Comparison of ENCODE assay signal across 12 cellular contexts in genomic region chr2:197556456-197556855, GRCh38. TPM values are rescaled to one million over a fixed set of nuclear protein-coding genes. Genes with fewer than 3 reads are reported as not detected.
DNase-seq lines count a peak whose midpoint lies in the region; ATAC-seq and TF ChIP-seq lines count a peak whose summit lies in the region.
"Had no signal": no experiment of that assay in that cellular context is flagged by ENCODE, and none has a peak within 500 bp of the region (broad histone marks: within the 10 kb centered on the region; RNA-seq: fewer than 3 reads in every experiment).

No MANE protein-coding gene starts in this region.

- no peak for ATAC-seq in T-helper 17 cell
- no peak for ATAC-seq in stimulated activated effector memory CD8-positive, alpha-beta T cell treated with anti-CD3 and anti-CD28 coated beads, Interleukin-12 subunit alpha, Interleukin-12 subunit beta, amount 100 ng/mL, for 72 hours
- ATAC-seq in GM18867 (IDR thresholded peaks at IDR 0.05; ENCODE audit: unreplicated experiment) = no peak

- peak overlapping the region in 1 of 2 donors; percentile 7 for H3K27ac ChIP-seq in tibial artery
- H3K27ac ChIP-seq: VCaP had no signal

- peak overlapping the region; percentile 61 for H3K27ac Mint-ChIP-seq in activated naive CD4-positive, alpha-beta T cell treated with anti-CD3 and anti-CD28 coated beads, Interleukin-2, amount 10 ng/mL, durations not matched to agents 7 days and 5 days
- peak overlapping the region; percentile 59 for H3K27ac Mint-ChIP-seq in T-helper 17 cell
- peak overlapping the region; percentile 63 for H3K27ac Mint-ChIP-seq in stimulated activated effector memory CD8-positive, alpha-beta T cell treated with anti-CD3 and anti-CD28 coated beads, Interleukin-12 subunit alpha, Interleukin-12 subunit beta, amount 100 ng/mL, for 72 hours

- H3K4me3 ChIP-seq in tibial artery = no peak overlapping the region

- no peak for DNase-seq in activated naive CD4-positive, alpha-beta T cell treated with anti-CD3 and anti-CD28 coated beads, Interleukin-2, amount 10 ng/mL, durations not matched to agents 7 days and 5 days
- DNase-seq in activated naive CD4-positive, alpha-beta T cell treated with Interleukin-2 at 50 U/mL for 16 hours = no peak
- DNase-seq in T-helper 17 cell (no peak), globus pallidus (ENCODE audit: low spot score) (peak; percentile 34), NCI-H446 (lab: John Stamatoyannopoulos, UW) (no peak), tibial artery (no peak)
- no peak for DNase-seq in stimulated activated effector memory CD8-positive, alpha-beta T cell treated with anti-CD3 and anti-CD28 coated beads, Interleukin-12 subunit alpha, Interleukin-12 subunit beta, amount 100 ng/mL, for 72 hours (ENCODE audit: low spot score in 2 of 2)
- DNase-seq: erythroblast, mammary epithelial cell, NCI-H1417 had no signal

- H3K9me3 Mint-ChIP-seq in activated naive CD4-positive, alpha-beta T cell treated with anti-CD3 and anti-CD28 coated beads, Interleukin-2, amount 10 ng/mL, durations not matched to agents 7 days and 5 days = no peaks in the 10 kb centered on the region
- no peaks in the 10 kb centered on the region for H3K9me3 Mint-ChIP-seq in stimulated activated effector memory CD8-positive, alpha-beta T cell treated with anti-CD3 and anti-CD28 coated beads, Interleukin-12 subunit alpha, Interleukin-12 subunit beta, amount 100 ng/mL, for 72 hours

- TF ChIP-seq CTCF in tibial artery (IDR thresholded peaks at IDR 0.05) = no peak

- intact Hi-C loops in tibial artery (cut with DNase I; ENCODE audit: low total_unique reads) = no loop called here

- H3K27me3 Mint-ChIP-seq in activated naive CD4-positive, alpha-beta T cell treated with anti-CD3 and anti-CD28 coated beads, Interleukin-2, amount 10 ng/mL, durations not matched to agents 7 days and 5 days = no peaks in the 10 kb centered on the region
- no peaks in the 10 kb centered on the region for H3K27me3 Mint-ChIP-seq in T-helper 17 cell

- H3K36me3 Mint-ChIP-seq in activated naive CD4-positive, alpha-beta T cell treated with anti-CD3 and anti-CD28 coated beads, Interleukin-2, amount 10 ng/mL, durations not matched to agents 7 days and 5 days = peaks cover 47% of the 10 kb centered on the region
- H3K36me3 Mint-ChIP-seq in T-helper 17 cell (ENCODE audit: low read depth) = peaks cover 2% of the 10 kb centered on the region
- peaks cover 75% of the 10 kb centered on the region for H3K36me3 Mint-ChIP-seq in stimulated activated effector memory CD8-positive, alpha-beta T cell treated with anti-CD3 and anti-CD28 coated beads, Interleukin-12 subunit alpha, Interleukin-12 subunit beta, amount 100 ng/mL, for 72 hours

- no peak overlapping the region for H3K4me3 Mint-ChIP-seq in activated naive CD4-positive, alpha-beta T cell treated with anti-CD3 and anti-CD28 coated beads, Interleukin-2, amount 10 ng/mL, durations not matched to agents 7 days and 5 days
- no peak overlapping the region for H3K4me3 Mint-ChIP-seq in T-helper 17 cell
- no peak overlapping the region for H3K4me3 Mint-ChIP-seq in stimulated activated effector memory CD8-positive, alpha-beta T cell treated with anti-CD3 and anti-CD28 coated beads, Interleukin-12 subunit alpha, Interleukin-12 subunit beta, amount 100 ng/mL, for 72 hours

- CTCF ChIA-PET in activated naive CD4-positive, alpha-beta T cell treated with anti-CD3 and anti-CD28 coated beads, Interleukin-2, amount 10 ng/mL, durations not matched to agents 7 days and 5 days (lab: Charles Lee) = no interaction called here

- H3K27me3 ChIP-seq in tibial artery = no peaks in the 10 kb centered on the region

- no peaks in the 10 kb centered on the region for H3K4me1 Mint-ChIP-seq in activated naive CD4-positive, alpha-beta T cell treated with anti-CD3 and anti-CD28 coated beads, Interleukin-2, amount 10 ng/mL, durations not matched to agents 7 days and 5 days
- H3K4me1 Mint-ChIP-seq in T-helper 17 cell = no peaks in the 10 kb centered on the region
- H3K4me1 Mint-ChIP-seq in stimulated activated effector memory CD8-positive, alpha-beta T cell treated with anti-CD3 and anti-CD28 coated beads, Interleukin-12 subunit alpha, Interleukin-12 subunit beta, amount 100 ng/mL, for 72 hours = no peaks in the 10 kb centered on the region

- H3K9me3 ChIP-seq in T-helper 17 cell (ENCODE audit: control insufficient read depth, low read length, poor library complexity, severe bottlenecking) (no peaks in the 10 kb centered on the region), tibial artery (no peaks in the 10 kb centered on the region)

- peaks cover 0 to 13% (median 3%) of the 10 kb centered on the region in 4 donors for H3K4me1 ChIP-seq in tibial artery

- H3K36me3 ChIP-seq in tibial artery = peaks cover 20 to 46% (median 22%) of the 10 kb centered on the region in 3 donors

RNA-seq across cellular contexts. Expression of gene MOB4, which starts 40.6 kb away (rescaled TPM):
- 10 to 100 TPM; 16.3 to 28.9 TPM for total RNA-seq in T-helper 17 cell

RNA-seq across cellular contexts. Expression of gene HSPE1, which starts 56.3 kb away (rescaled TPM):
- total RNA-seq in T-helper 17 cell = 10 to 100 TPM; 61.3 to 74.6 TPM

RNA-seq across cellular contexts. Expression of gene HSPD1, which starts 56.8 kb away (rescaled TPM):
- total RNA-seq in T-helper 17 cell = 100 to 1,000 TPM; 161 to 182 TPM
